19 cellular contexts compared by ENCODE assay signal in genomic region chr6:43621078-43621835, GRCh38. TPM values are rescaled to one million over a fixed set of nuclear protein-coding genes. Genes with fewer than 3 reads are reported as not detected.
A peak's percentile ranks its signal among the peaks of the same experiment; 100 is the strongest.
DNase-seq lines count a peak whose midpoint lies in the region; ATAC-seq and TF ChIP-seq lines count a peak whose summit lies in the region.
"Had no signal": no experiment of that assay in that cellular context is flagged by ENCODE, and none has a peak within 500 bp of the region (broad histone marks: within the 10 kb centered on the region; RNA-seq: fewer than 3 reads in every experiment).

No MANE protein-coding gene starts in this region.

- no peaks in the 10 kb centered on the region for H3K4me1 ChIP-seq in Panc1 (ENCODE audit: control insufficient read depth, insufficient read depth, low read length)
- H3K4me1 ChIP-seq: vagina had no signal

- H3K27ac ChIP-seq in Panc1 (ENCODE audit: low read length): no peak overlapping the region
- H3K27ac ChIP-seq: heart left ventricle, skin epidermis, vagina had no signal

- intact Hi-C loops in Right ventricle myocardium superior (cut with DNase I): no loop called here
- intact Hi-C loops in left cardiac atrium (cut with DNase I): no loop called here
- intact Hi-C loops in Panc1 (cut with micrococcal nuclease; ENCODE audit: unreplicated experiment): no loop called here
- intact Hi-C loops in left colon (cut with DNase I, micrococcal nuclease): no loop called here

- CTCF ChIA-PET in Panc1 (lab: Charles Lee): no interaction called here

- no peak overlapping the region for H3K4me3 ChIP-seq in Panc1 (ENCODE audit: low read depth in 2 of 2, low read length in 2 of 2)
- H3K4me3 ChIP-seq: heart left ventricle, skin epidermis, vagina had no signal

- H3K36me3 ChIP-seq in Panc1 (ENCODE audit: control insufficient read depth, insufficient read depth, low read length): peaks cover 3% of the 10 kb centered on the region

- DNase-seq in Right ventricle myocardium superior (no peak), left cardiac atrium (no peak), Panc1 (ENCODE audit: low read depth, low spot score) (no peak), left colon (no peak), H4 (ENCODE audit: low spot score) (no peak), NCI-H345 (lab: John Stamatoyannopoulos, UW) (no peak), T-helper 2 cell (no peak)
- DNase-seq: CD4-positive, CD25-positive, alpha-beta regulatory T cell; erythroblast; heart left ventricle; kidney glomerular epithelial cell; mesendoderm; naive thymus-derived CD4-positive, alpha-beta T cell; NCI-H1417 treated with DMSO at 0.1 percent for 48 hours; NCI-H524; T-helper 17 cell had no signal

- in situ Hi-C loops in Panc1 (cut with HindIII; ENCODE audit: low pct_unique_long_range_greater_than_20kb, low sequenced_read_pairs): no loop called here

- POLR2A ChIA-PET in Panc1 (lab: Charles Lee): no interaction called here

- H3K9me3 ChIP-seq in Panc1 (ENCODE audit: control insufficient read depth, insufficient read depth, low read depth, low read length): no peaks in the 10 kb centered on the region
- H3K9me3 ChIP-seq: heart left ventricle, vagina had no signal

- BruUV-seq in Panc1 (replicated peaks; lab: Mats Ljungman, UMichigan): TSS peak; percentile 20

- ATAC-seq in Right ventricle myocardium superior (ENCODE audit: poor library complexity): peak; percentile 10
- no peak for ATAC-seq in left cardiac atrium
- ATAC-seq in Panc1: peak; percentile 23
- peak; percentile 9 for ATAC-seq in left colon
- ATAC-seq: naive thymus-derived CD4-positive, alpha-beta T cell; T-helper 17 cell had no signal

- TF ChIP-seq CTCF in Panc1 (IDR thresholded peaks at IDR 0.05): no peak

- no peaks in the 10 kb centered on the region for H3K27me3 ChIP-seq in Panc1 (ENCODE audit: control insufficient read depth, insufficient read depth, low read length)
- H3K27me3 ChIP-seq: heart left ventricle, vagina had no signal

RNA-seq across cellular contexts. Expression of gene GTPBP2, which starts 7.8 kb away (rescaled TPM):
- total RNA-seq in Right ventricle myocardium superior: 25.1 TPM
- total RNA-seq in left cardiac atrium: 10 to 100 TPM; 24.2 to 31.9 TPM
- total RNA-seq in Panc1 (2021; ENCODE audit: unreplicated experiment): 59.4 TPM
- polyA plus RNA-seq in Panc1 (2012; ENCODE audit: insufficient read length): 47.1 TPM
- 10 to 100 TPM; 63.7 to 95.8 TPM for total RNA-seq in left colon
- total RNA-seq in H4 (2014; rRNA removed; shearing (Covaris generic)): 51.4 and 52.9 TPM in 2 replicates

RNA-seq across cellular contexts. Expression of gene MAD2L1BP, which starts 14.4 kb away (rescaled TPM):
- 26.1 TPM for total RNA-seq in Right ventricle myocardium superior
- total RNA-seq in left cardiac atrium: 10 to 100 TPM; 21.4 to 32.3 TPM
- total RNA-seq in Panc1 (2021; ENCODE audit: unreplicated experiment): 44.2 TPM
- 33.2 TPM for polyA plus RNA-seq in Panc1 (2012; ENCODE audit: insufficient read length)
- total RNA-seq in left colon: 10 to 100 TPM; 37.0 to 49.8 TPM
- total RNA-seq in H4 (2014; rRNA removed; shearing (Covaris generic)): 75.9 and 83.8 TPM in 2 replicates

RNA-seq across cellular contexts. Expression of gene RSPH9, which starts 23.6 kb away (rescaled TPM):
- 0.16 TPM for total RNA-seq in Right ventricle myocardium superior
- total RNA-seq in left cardiac atrium: under 1 TPM; 0.21 to 0.24 TPM
- 0.28 TPM for total RNA-seq in Panc1 (2021; ENCODE audit: unreplicated experiment)
- polyA plus RNA-seq in Panc1 (2012; ENCODE audit: insufficient read length): 1.8 TPM
- under 1 TPM in 1 of 2 donors, not detected in 1; 0.11 TPM for total RNA-seq in left colon
- total RNA-seq in H4 (2014; rRNA removed; shearing (Covaris generic)): not detected in 2 replicates
- total RNA-seq: activated T-helper 1 cell treated with anti-CD3 and anti-CD28 coated beads, Interleukin-12 subunit alpha, Interleukin-12 subunit beta, Interleukin-2, Interleukin-4 antibody, amounts not matched to agents 30 ng/mL and 10 ng/mL and 1 ng/mL, durations not matched to agents 14 hours and 24 hours and 36 hours; naive thymus-derived CD4-positive, alpha-beta T cell had no signal

RNA-seq across cellular contexts. Expression of gene POLH, which starts 45.3 kb away (rescaled TPM):
- total RNA-seq in Right ventricle myocardium superior (6.9 TPM), left cardiac atrium (1 to 10 TPM; 7.0 to 8.1 TPM), Panc1 (2021; ENCODE audit: unreplicated experiment) (28.4 TPM), left colon (10 to 100 TPM; 11.2 to 11.3 TPM)
- polyA plus RNA-seq in Panc1 (2012; ENCODE audit: insufficient read length): 12.1 TPM
- total RNA-seq in H4 (2014; rRNA removed; shearing (Covaris generic)): 10.3 and 15.9 TPM in 2 replicates

RNA-seq across cellular contexts. Expression of gene XPO5, which starts 45.4 kb away (rescaled TPM):
- 12.9 TPM for total RNA-seq in Right ventricle myocardium superior
- total RNA-seq in left cardiac atrium: 10 to 100 TPM; 13.3 to 19.9 TPM
- total RNA-seq in Panc1 (2021; ENCODE audit: unreplicated experiment): 86.4 TPM
- 68.9 TPM for polyA plus RNA-seq in Panc1 (2012; ENCODE audit: insufficient read length)
- total RNA-seq in left colon: 10 to 100 TPM; 20.0 to 23.2 TPM
- total RNA-seq in H4 (2014; rRNA removed; shearing (Covaris generic)): 35.3 and 36.1 TPM in 2 replicates

Comparison
In these comparisons a context has a peak if more than half of its experiments do, and no peak if none do; other contexts are left out.
1. ATAC-seq: peak in Right ventricle myocardium superior (single experiment), Panc1 (single experiment) and left colon (single experiment); none in left cardiac atrium (0 of 2).